23 cellular contexts compared by ENCODE assay signal in the genomic region with DNA sequence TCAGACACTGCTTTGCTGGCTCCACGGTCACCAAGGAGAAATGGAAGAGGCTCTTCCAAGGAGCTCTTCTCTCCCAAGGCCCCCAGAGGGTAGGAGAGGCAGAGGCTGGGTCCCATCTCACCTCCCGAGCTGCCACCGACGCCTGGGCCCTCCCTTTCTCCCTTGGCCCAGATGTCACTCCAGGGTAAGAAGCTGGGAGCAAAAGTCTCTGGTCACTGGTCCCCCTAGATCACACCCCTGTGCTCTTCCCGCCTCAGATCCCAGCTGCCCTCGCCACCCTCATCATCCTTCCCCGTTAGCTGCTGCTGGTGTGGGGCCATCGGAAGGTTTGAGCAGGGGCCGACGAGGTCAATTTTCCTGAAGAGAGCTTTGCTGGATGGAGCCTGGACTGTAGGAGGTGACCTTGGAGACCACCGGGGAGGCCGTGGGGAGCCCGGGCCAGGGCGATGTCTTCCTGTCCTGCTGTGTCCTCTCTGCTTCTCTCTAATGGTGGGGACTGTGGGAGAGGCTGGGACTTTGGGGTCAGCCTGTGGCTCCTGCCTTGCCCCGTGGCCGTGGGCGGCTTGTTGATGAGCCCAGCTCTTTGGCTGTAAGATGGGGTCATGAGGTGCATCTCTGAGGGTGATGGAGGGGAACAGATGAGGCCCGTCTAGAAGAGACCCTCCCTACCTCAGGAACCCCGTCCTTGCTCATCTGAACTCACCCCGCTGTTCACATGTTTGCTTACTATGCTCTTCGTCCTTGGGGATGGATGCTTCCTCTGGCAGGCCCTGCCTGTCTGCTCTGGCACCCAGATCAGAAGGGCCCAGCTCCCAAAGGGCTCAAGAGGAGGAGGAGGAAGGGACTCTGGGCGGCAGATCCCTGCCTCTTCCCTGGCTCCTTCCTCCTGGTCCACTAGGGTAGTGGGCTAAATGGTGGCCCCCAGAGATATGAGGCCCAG. TPM values are rescaled to one million over a fixed set of nuclear protein-coding genes. Genes with fewer than 3 reads are reported as not detected.
A peak's percentile ranks its signal among the peaks of the same experiment; 100 is the strongest.
DNase-seq lines count a peak whose midpoint lies in the region; ATAC-seq and TF ChIP-seq lines count a peak whose summit lies in the region.
"Had no signal": no experiment of that assay in that cellular context is flagged by ENCODE, and none has a peak within 500 bp of the region (broad histone marks: within the 10 kb centered on the region; RNA-seq: fewer than 3 reads in every experiment).

No MANE protein-coding gene starts in this region.

- DNase-seq in activated naive CD4-positive, alpha-beta T cell treated with anti-CD3 and anti-CD28 coated beads for 36 hours = no peak
- DNase-seq in activated naive CD4-positive, alpha-beta T cell (lab: John Stamatoyannopoulos, UW) = no peak
- no peak for DNase-seq in RWPE2 (ENCODE audit: low spot score)
- DNase-seq in effector memory CD8-positive, alpha-beta T cell = no peak
- no peak for DNase-seq in NCI-H345 (lab: John Stamatoyannopoulos, UW)
- no peak for DNase-seq in HUDEP-2 (lab: John Stamatoyannopoulos, UW; ENCODE audit: unreplicated experiment in 76 of 76)
- DNase-seq: activated gamma-delta T cell treated with Interleukin-2 at 50 U/mL for 16 hours; cortex of kidney; EL; left lung; mucosa of descending colon; NCI-H1417; NCI-H526; right lobe of liver; stimulated activated naive CD4-positive, alpha-beta T cell treated with Interleukin-2 at 50 U/mL for 16 hours; SW 1271; tibial artery had no signal

- H3K4me3 ChIP-seq in RWPE2 (ENCODE audit: severe bottlenecking) (no peak overlapping the region), parathyroid adenoma (ENCODE audit: low read depth, low read length) (no peak overlapping the region)
- H3K4me3 ChIP-seq: left lung, mucosa of descending colon, right lobe of liver, tibial artery had no signal

- H3K27ac ChIP-seq in RWPE2 (ENCODE audit: poor library complexity, severe bottlenecking) (no peak overlapping the region), parathyroid adenoma (no peak overlapping the region)
- H3K27ac ChIP-seq: left lung, right lobe of liver, tibial artery had no signal

- TF ChIP-seq CTCF in RWPE2 (IDR thresholded peaks at IDR 0.05; ENCODE audit: poor library complexity, severe bottlenecking) (no peak), parathyroid adenoma (IDR thresholded peaks at IDR 0.05) (no peak)

- no peaks in the 10 kb centered on the region for H3K79me2 ChIP-seq in parathyroid adenoma

- H3K36me3 ChIP-seq in RWPE2 (ENCODE audit: low read depth) (no peaks in the 10 kb centered on the region), parathyroid adenoma (ENCODE audit: control insufficient read depth, insufficient read depth, low read length) (no peaks in the 10 kb centered on the region)
- H3K36me3 ChIP-seq: left lung, right lobe of liver, tibial artery had no signal

- no peaks in the 10 kb centered on the region for H3K4me1 ChIP-seq in RWPE2 (ENCODE audit: insufficient read depth, poor library complexity, severe bottlenecking)
- H3K4me1 ChIP-seq in parathyroid adenoma = no peaks in the 10 kb centered on the region
- H3K4me1 ChIP-seq: right lobe of liver had no signal

- no peak overlapping the region for H3K4me3 Mint-ChIP-seq in activated naive CD4-positive, alpha-beta T cell treated with anti-CD3 and anti-CD28 coated beads for 36 hours
- H3K4me3 Mint-ChIP-seq in effector memory CD8-positive, alpha-beta T cell = peak overlapping the region; percentile 60
- H3K4me3 Mint-ChIP-seq: brain had no signal

- intact Hi-C loops in activated naive CD4-positive, alpha-beta T cell treated with anti-CD3 and anti-CD28 coated beads for 36 hours (cut with micrococcal nuclease) = loop anchor here (10.0 kb wide), 1 partner anchor 728 kb away; the partner anchor contains the start of gene UNK

- H3K4me1 Mint-ChIP-seq in activated naive CD4-positive, alpha-beta T cell treated with anti-CD3 and anti-CD28 coated beads for 36 hours (ENCODE audit: low read depth) = peaks cover 20% of the 10 kb centered on the region
- peaks cover 53 to 56% of the 10 kb centered on the region in 2 donors for H3K4me1 Mint-ChIP-seq in effector memory CD8-positive, alpha-beta T cell (ENCODE audit: low read depth in 2 of 2)

- no peaks in the 10 kb centered on the region for H3K27me3 ChIP-seq in RWPE2 (ENCODE audit: insufficient read depth, poor library complexity, severe bottlenecking)
- no peaks in the 10 kb centered on the region for H3K27me3 ChIP-seq in parathyroid adenoma (ENCODE audit: control insufficient read depth, insufficient read depth, low read length)
- H3K27me3 ChIP-seq: right lobe of liver had no signal

- H3K27me3 Mint-ChIP-seq in activated naive CD4-positive, alpha-beta T cell treated with anti-CD3 and anti-CD28 coated beads for 36 hours (ENCODE audit: low read depth) = peaks cover 1% of the 10 kb centered on the region
- H3K27me3 Mint-ChIP-seq in effector memory CD8-positive, alpha-beta T cell = no peaks in the 10 kb centered on the region

- H3K9me3 Mint-ChIP-seq in activated naive CD4-positive, alpha-beta T cell treated with anti-CD3 and anti-CD28 coated beads for 36 hours = no peaks in the 10 kb centered on the region
- H3K9me3 Mint-ChIP-seq in effector memory CD8-positive, alpha-beta T cell = no peaks in the 10 kb centered on the region
- H3K9me3 Mint-ChIP-seq: brain had no signal

- ATAC-seq in RWPE2 (ENCODE audit: low read depth) = 0 out of 3 replicates have a peak, but pooled peaks have one; percentile 13
- no peak for ATAC-seq in effector memory CD8-positive, alpha-beta T cell (replicated peaks)
- ATAC-seq in GM18520 (IDR thresholded peaks at IDR 0.05; ENCODE audit: unreplicated experiment) = no peak
- ATAC-seq: mucosa of descending colon had no signal

- H3K9me3 ChIP-seq in RWPE2 (ENCODE audit: severe bottlenecking) (no peaks in the 10 kb centered on the region), parathyroid adenoma (ENCODE audit: control insufficient read depth, low read length) (no peaks in the 10 kb centered on the region)
- H3K9me3 ChIP-seq: left lung, mucosa of descending colon, right lobe of liver, tibial artery had no signal

- peak overlapping the region; percentile 34 for H2AFZ ChIP-seq in parathyroid adenoma

- peak overlapping the region; percentile 54 for H3K27ac Mint-ChIP-seq in activated naive CD4-positive, alpha-beta T cell treated with anti-CD3 and anti-CD28 coated beads for 36 hours
- peak overlapping the region; percentile 91 to 99 for H3K27ac Mint-ChIP-seq in effector memory CD8-positive, alpha-beta T cell

- CTCF ChIA-PET in activated naive CD4-positive, alpha-beta T cell treated with anti-CD3 and anti-CD28 coated beads for 36 hours (lab: Charles Lee) = interaction anchor here (0.9 to 1.4 kb wide), 4 partner anchors 11 to 159 kb away, joined by 3 to 5 read pairs (median 3); partner anchors contain the start of genes AANAT and PRPSAP1

- no peak overlapping the region for H3K4me2 ChIP-seq in parathyroid adenoma (ENCODE audit: low read length)

- H3K36me3 Mint-ChIP-seq in activated naive CD4-positive, alpha-beta T cell treated with anti-CD3 and anti-CD28 coated beads for 36 hours (ENCODE audit: low read depth) = no peaks in the 10 kb centered on the region
- peaks cover 29% of the 10 kb centered on the region for H3K36me3 Mint-ChIP-seq in effector memory CD8-positive, alpha-beta T cell (ENCODE audit: insufficient read depth)
- H3K36me3 Mint-ChIP-seq: brain had no signal

- no peak overlapping the region for H3K9ac ChIP-seq in parathyroid adenoma

RNA-seq across cellular contexts. Expression of gene RHBDF2, which starts 11.4 kb away (rescaled TPM):
- total RNA-seq in activated naive CD4-positive, alpha-beta T cell treated with anti-CD3 and anti-CD28 coated beads for 36 hours = 10 to 100 TPM; 13.3 to 13.4 TPM

RNA-seq across cellular contexts. Expression of gene CYGB, which starts 24.9 kb away (rescaled TPM):
- not detected for total RNA-seq in activated naive CD4-positive, alpha-beta T cell treated with anti-CD3 and anti-CD28 coated beads for 36 hours
- total RNA-seq: activated CD8-positive, alpha-beta memory T cell treated with anti-CD3 and anti-CD28 coated beads for 36 hours; HT-29 had no signal

RNA-seq across cellular contexts. Expression of gene PRCD, which starts 27.2 kb away (rescaled TPM):
- total RNA-seq in activated naive CD4-positive, alpha-beta T cell treated with anti-CD3 and anti-CD28 coated beads for 36 hours = not detected
- total RNA-seq: HT-29 had no signal

RNA-seq across cellular contexts. Expression of gene AANAT, which starts 45.2 kb away (rescaled TPM):
- not detected for total RNA-seq in activated naive CD4-positive, alpha-beta T cell treated with anti-CD3 and anti-CD28 coated beads for 36 hours
- total RNA-seq: HT-29, left lung, mucosa of descending colon, omental fat pad, right lobe of liver had no signal

RNA-seq across cellular contexts. Expression of gene UBE2O, which starts 59.7 kb away (rescaled TPM):
- 10 to 100 TPM; 18.8 TPM for total RNA-seq in activated naive CD4-positive, alpha-beta T cell treated with anti-CD3 and anti-CD28 coated beads for 36 hours
